ENCODE assay signal across 8 cellular contexts in the genomic region with DNA sequence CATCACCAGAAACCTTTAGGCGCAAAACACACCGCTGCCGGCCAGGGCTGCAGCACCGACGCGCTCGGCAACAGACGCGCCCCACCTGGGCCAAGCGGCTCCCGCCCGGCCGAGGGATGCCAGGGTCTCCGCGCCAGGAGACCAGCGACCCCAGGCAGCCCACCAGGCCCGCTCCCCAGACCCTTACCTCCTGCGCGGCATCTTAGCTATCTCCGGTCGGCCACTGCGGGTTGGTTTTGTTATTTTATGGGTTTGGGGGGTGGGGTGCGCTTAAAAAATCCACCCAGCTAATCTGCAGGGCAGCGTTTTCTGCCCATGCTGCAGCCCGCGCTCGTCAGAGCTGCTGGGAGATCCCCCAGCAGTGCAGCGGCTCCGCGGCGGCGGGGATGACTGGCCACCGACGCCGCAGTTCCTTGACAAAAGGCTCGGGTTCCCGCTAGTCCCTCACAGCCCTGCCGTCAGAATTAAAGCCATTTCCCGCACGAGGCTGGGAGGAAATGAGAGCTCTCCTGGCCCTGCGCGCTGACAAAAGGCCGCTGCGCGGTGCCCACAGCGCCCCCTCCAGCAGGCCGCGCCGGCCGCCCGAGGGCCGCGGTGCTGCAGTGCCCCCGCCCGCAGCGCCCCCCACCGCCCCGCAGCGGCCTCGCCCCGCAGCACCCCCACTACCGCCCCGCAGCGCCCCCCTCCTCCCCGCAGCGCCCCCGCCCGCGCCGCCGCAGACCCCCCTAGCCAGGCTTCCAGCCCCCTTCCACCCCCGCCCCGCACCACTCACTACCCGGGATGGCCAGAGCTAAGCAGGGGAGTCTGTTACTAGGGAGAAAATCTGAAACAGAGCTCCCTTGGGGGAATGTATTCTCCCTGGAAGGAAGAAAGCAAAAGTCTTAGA. TPM values are rescaled to one million over a fixed set of nuclear protein-coding genes. Genes with fewer than 3 reads are reported as not detected.
DNase-seq lines count a peak whose midpoint lies in the region; FAIRE-seq and TF ChIP-seq lines count a peak whose summit lies in the region.

A gene with protein sequence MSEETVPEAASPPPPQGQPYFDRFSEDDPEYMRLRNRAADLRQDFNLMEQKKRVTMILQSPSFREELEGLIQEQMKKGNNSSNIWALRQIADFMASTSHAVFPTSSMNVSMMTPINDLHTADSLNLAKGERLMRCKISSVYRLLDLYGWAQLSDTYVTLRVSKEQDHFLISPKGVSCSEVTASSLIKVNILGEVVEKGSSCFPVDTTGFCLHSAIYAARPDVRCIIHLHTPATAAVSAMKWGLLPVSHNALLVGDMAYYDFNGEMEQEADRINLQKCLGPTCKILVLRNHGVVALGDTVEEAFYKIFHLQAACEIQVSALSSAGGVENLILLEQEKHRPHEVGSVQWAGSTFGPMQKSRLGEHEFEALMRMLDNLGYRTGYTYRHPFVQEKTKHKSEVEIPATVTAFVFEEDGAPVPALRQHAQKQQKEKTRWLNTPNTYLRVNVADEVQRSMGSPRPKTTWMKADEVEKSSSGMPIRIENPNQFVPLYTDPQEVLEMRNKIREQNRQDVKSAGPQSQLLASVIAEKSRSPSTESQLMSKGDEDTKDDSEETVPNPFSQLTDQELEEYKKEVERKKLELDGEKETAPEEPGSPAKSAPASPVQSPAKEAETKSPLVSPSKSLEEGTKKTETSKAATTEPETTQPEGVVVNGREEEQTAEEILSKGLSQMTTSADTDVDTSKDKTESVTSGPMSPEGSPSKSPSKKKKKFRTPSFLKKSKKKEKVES (minus strand): TSS at position 502 of the 886 bp plus-strand sequence. CDS start 61,792 bp downstream, outside the sequence.

- TF ChIP-seq POLR2A in H1 (IDR thresholded peaks at IDR 0.05; ENCODE audit: control extremely low read depth in 1 of 2, low read depth in 2 of 2, low read length in 2 of 2): peak; percentile 73 to 82
- TF ChIP-seq POLR2A in stomach (IDR thresholded peaks at IDR 0.05): no peak

- TF ChIP-seq CTCF in H1 (IDR thresholded peaks at IDR 0.05; ENCODE audit: control extremely low read depth in 1 of 3, insufficient read depth in 1 of 3, low read depth in 1 of 3, low read length in 3 of 3) (peak; percentile 60 to 93 (median 71)), stomach (IDR thresholded peaks at IDR 0.05) (peak in 1 of 7 experiments; percentile 16)

- no peak for FAIRE-seq in H1 (lab: Jason Lieb, UNC)

- CTCF ChIA-PET in H1 (lab: Charles Lee; ENCODE audit: partially characterized antibody): interaction anchor here (0.6 to 4.5 kb wide), 35 partner anchors 9 to 465 kb away, joined by 3 to 67 read pairs (median 5); a partner anchor contains a TSS

- H3K18ac ChIP-seq in H1 (ENCODE audit: extremely low read depth, low read length): peak within 1 kb of the TSS; percentile 84

- H2AFZ ChIP-seq in H1 (ENCODE audit: low read length): no peak within 1 kb of the TSS

- no peaks in the 10 kb centered on the region for H3K36me3 ChIP-seq in H1 (ENCODE audit: control insufficient read depth in 2 of 4, insufficient read depth in 4 of 4, low read length in 3 of 4)
- H3K36me3 ChIP-seq in muscle layer of colon (ENCODE audit: insufficient read depth, low read length): no peaks in the 10 kb centered on the region
- H3K36me3 ChIP-seq in stomach: no peaks in the 10 kb centered on the region

- peak within 1 kb of the TSS; percentile 82; the same call in 1 of the 2 replicates for H2BK20ac ChIP-seq in H1 (ENCODE audit: low read length)

- peak within 1 kb of the TSS; percentile 89 for H3K56ac ChIP-seq in H1 (replicated peaks; ENCODE audit: insufficient read length, low read depth, low read length)

- H3K79me1 ChIP-seq in H1 (ENCODE audit: low read depth, low read length): 0 out of 2 replicates have a peak, but pooled peaks cover 3% of the 10 kb centered on the region

- peak within 1 kb of the TSS; percentile 87 for H3K4ac ChIP-seq in H1 (replicated peaks; ENCODE audit: insufficient read length, low read depth, low read length)

- H3K23me2 ChIP-seq in H1 (ENCODE audit: low read depth, low read length): peaks cover 3% of the 10 kb centered on the region

- peak; percentile 22 to 56; a peak in 3 of 4 replicates for TF ChIP-seq RAD21 in H1 (IDR thresholded peaks at IDR 0.05 in 1 of 2, conservative IDR thresholded peaks at IDR 0.05 in 1 of 2; ENCODE audit: low read depth in 2 of 2, low read length in 2 of 2)

- H4K20me1 ChIP-seq in H1 (replicated peaks in 1 of 2; ENCODE audit: control insufficient read depth in 1 of 2, insufficient read depth in 2 of 2, low read length in 2 of 2): peaks cover 4% of the 10 kb centered on the region in 2 experiments

- no peak within 1 kb of the TSS for H2BK120ac ChIP-seq in H1 (replicated peaks; ENCODE audit: low read depth, low read length)

- peak within 1 kb of the TSS; percentile 1 for H3K14ac ChIP-seq in H1 (ENCODE audit: insufficient read length)

- H3K4me3 ChIP-seq in GM08714 (ENCODE audit: low read length) (peak within 1 kb of the TSS; percentile 1; the same call in 1 of the 2 replicates), H1 (ENCODE audit: extremely low read depth in 1 of 4, insufficient read depth in 2 of 4, low read depth in 3 of 4, low read length in 4 of 4) (peak within 1 kb of the TSS; percentile 67 to 86 (median 84)), muscle layer of colon (ENCODE audit: low read depth in 1 of 2, low read length in 2 of 2) (peak within 1 kb of the TSS; percentile 30 to 47), stomach (peak within 1 kb of the TSS; percentile 37 to 54 (median 46))

- H4K5ac ChIP-seq in H1 (ENCODE audit: insufficient read length, low read depth, low read length): peak within 1 kb of the TSS; percentile 84

- peak within 1 kb of the TSS; percentile 50 for H2BK5ac ChIP-seq in H1 (ENCODE audit: low read depth, low read length)

- DNase-seq in NCI-H1694 (lab: John Stamatoyannopoulos, UW) (peak; percentile 60), H1 (ENCODE audit: low read depth in 1 of 2, low spot score in 2 of 2) (peak in 1 of 2 experiments; percentile 80), stomach (no peak), NK-92 (lab: John Stamatoyannopoulos, UW; ENCODE audit: unreplicated experiment) (no peak), T-helper 9 cell (no peak)
- peak; percentile 27 for DNase-seq in activated CD4-positive, alpha-beta T cell treated with anti-CD3 and anti-CD28 coated beads, Interleukin-2, amount 50 U/mL, for 1 hour

- WGBS in H1 (ENCODE audit: extremely low coverage in 1 of 2, insufficient coverage in 1 of 2, insufficient read length in 1 of 2, insufficient replicate concordance in 2 of 2, low coverage in 1 of 2, low lambda C conversion rate in 2 of 2, missing lambda C conversion rate in 1 of 2), 2 experiments: 1% methylated on average over 39 of the region's 74 CpGs; no CpG with 5 or more reads in 1 of the 2 experiments
- WGBS in stomach, 5 donors: 1 to 3% (median 1%) methylated on average over 10 to 71 of the region's 74 CpGs

- POLR2A ChIA-PET in H1 (lab: Charles Lee; ENCODE audit: partially characterized antibody): interaction anchor here (0.5 to 2.6 kb wide), 25 partner anchors 8 to 526 kb away, joined by 3 to 15 read pairs (median 4); no protein-coding TSS in a partner anchor

- H3K27me3 ChIP-seq in H1 (replicated peaks in 1 of 4; ENCODE audit: control insufficient read depth in 3 of 4, extremely low read depth in 1 of 4, insufficient read depth in 3 of 4, low read length in 3 of 4): no peaks in the 10 kb centered on the region
- H3K27me3 ChIP-seq in muscle layer of colon (ENCODE audit: control insufficient read depth in 1 of 2, insufficient read depth in 2 of 2, low read length in 2 of 2): peaks cover 18 to 21% of the 10 kb centered on the region in 2 donors
- peaks cover 0 to 89% (median 53%) of the 10 kb centered on the region in 3 donors for H3K27me3 ChIP-seq in stomach

- H3K9ac ChIP-seq in H1 (replicated peaks in 1 of 4; ENCODE audit: extremely low read depth in 1 of 4, low read depth in 3 of 4, low read length in 3 of 4): peak within 1 kb of the TSS; percentile 71 to 83 (median 82)
- H3K9ac ChIP-seq in muscle layer of colon (ENCODE audit: low read length): no peak within 1 kb of the TSS

- H2BK12ac ChIP-seq in H1 (ENCODE audit: low read depth, low read length): peak within 1 kb of the TSS; percentile 85; the same call in 1 of the 2 replicates

- H3K27ac ChIP-seq in H1 (ENCODE audit: low read depth, low read length) (peak within 1 kb of the TSS; percentile 92), muscle layer of colon (ENCODE audit: low read depth, low read length) (no peak within 1 kb of the TSS), stomach (peak within 1 kb of the TSS in 1 of 5 donors; percentile 18)

- H3K4me2 ChIP-seq in H1 (ENCODE audit: insufficient read depth in 1 of 2, low read depth in 2 of 2, low read length in 2 of 2): peak within 1 kb of the TSS; percentile 94 to 96

- peak within 1 kb of the TSS; percentile 50; the same call in 1 of the 2 replicates for H2BK15ac ChIP-seq in H1 (ENCODE audit: low read length)

- peaks cover 20 to 39% of the 10 kb centered on the region in 2 experiments for H3K79me2 ChIP-seq in H1 (ENCODE audit: control insufficient read depth in 1 of 2, insufficient read depth in 2 of 2, low read length in 2 of 2)

- no peak within 1 kb of the TSS for H2AK5ac ChIP-seq in H1 (ENCODE audit: low read depth, low read length)

- H3K9me3 ChIP-seq in H1 (ENCODE audit: insufficient read depth in 2 of 2, low read depth in 1 of 2, low read length in 1 of 2) (no peaks in the 10 kb centered on the region), muscle layer of colon (ENCODE audit: low read length) (no peaks in the 10 kb centered on the region), stomach (no peaks in the 10 kb centered on the region)

- TF ChIP-seq EP300 in H1 (IDR thresholded peaks at IDR 0.05; ENCODE audit: borderline replicate concordance in 1 of 2, low read depth in 2 of 2, low read length in 2 of 2): no peak
- no peak for TF ChIP-seq EP300 in stomach (IDR thresholded peaks at IDR 0.05)

- peak within 1 kb of the TSS; percentile 87 for H4K91ac ChIP-seq in H1 (replicated peaks; ENCODE audit: insufficient read length, low read length)

- intact Hi-C loops in stomach (cut with DNase I; ENCODE audit: low total_unique reads): no loop called here

- H3K4me1 ChIP-seq in H1 (replicated peaks in 1 of 4; ENCODE audit: control insufficient read depth in 3 of 4, insufficient read depth in 4 of 4, low read length in 3 of 4): peaks cover 8 to 25% (median 16%) of the 10 kb centered on the region in 4 experiments; a peak in 6 of 7 replicates
- H3K4me1 ChIP-seq in muscle layer of colon (ENCODE audit: insufficient read depth, low read length): peaks cover 8% of the 10 kb centered on the region
- peaks cover 12 to 18% (median 15%) of the 10 kb centered on the region in 4 donors for H3K4me1 ChIP-seq in stomach

- no peak within 1 kb of the TSS for H3K23ac ChIP-seq in H1 (ENCODE audit: insufficient read length)

- peak within 1 kb of the TSS; percentile 73; the same call in 1 of the 2 replicates for H4K8ac ChIP-seq in H1 (ENCODE audit: extremely low read depth, insufficient read depth, low read length)

RNA-seq across cellular contexts. Expression of the gene that starts here (rescaled TPM):
- 166 and 170 TPM in 2 replicates for total RNA-seq in H1 (2021; fragmentation: NEBNext Ultra II Directional; extraction: Animal tissue kit (Norgen Biotek cat#: 25700))
- polyA plus RNA-seq in H1 (2011; rRNA removed) (58.5 and 96.4 TPM in 2 replicates), stomach (under 1 TPM in 2 of 3 donors, not detected in 1; 0.12 to 0.13 TPM)
- polyA plus RNA-seq in H1 (2011; cell fraction: cytosol; rRNA removed): 66.2 TPM
- polyA plus RNA-seq in H1 (2011; cell fraction: nucleus; rRNA removed): 190 TPM
- polyA plus RNA-seq in H1 (2012, experiment 1 of 2): 55.1 to 70.6 TPM (median 63.9 TPM) in 4 replicates
- 30.9 TPM for polyA plus RNA-seq in H1 (2012, experiment 2 of 2)
- polyA plus RNA-seq in H1 (2013, experiment 1 of 2): 111 TPM
- 117 TPM for polyA plus RNA-seq in H1 (2013, experiment 2 of 2)
- 167 and 226 TPM in 2 replicates for polyA minus RNA-seq in H1 (2011; rRNA and poly(A)+ RNA removed)
- 108 TPM for polyA minus RNA-seq in H1 (2011; cell fraction: cytosol; rRNA and poly(A)+ RNA removed)
- 75.9 TPM for polyA minus RNA-seq in H1 (2011; cell fraction: nucleus; rRNA and poly(A)+ RNA removed)
- 1 to 10 TPM in 3 of 5 donors, under 1 TPM in 1, not detected in 1; 0.87 to 5.5 (median 2.3) TPM for total RNA-seq in stomach

Comparison
In these comparisons a context has a peak if more than half of its experiments do, and no peak if none do; other contexts are left out.
1. RNA of the gene that starts here (total RNA-seq): 166 to 170 TPM in H1; 0.87 to 5.5 TPM in stomach; every median in the first group is over 10 times any median in the second.
2. RNA of the gene that starts here (polyA plus RNA-seq): 30.9 to 190 TPM in H1; 0.12 to 0.13 TPM in stomach; every median in the first group is over 10 times any median in the second.
3. H3K4me3 ChIP-seq: peak in every context shown above with its lines; median percentile 84 in H1; 46 in stomach; 38 in muscle layer of colon; 1 in GM08714.
4. DNase-seq: peak in NCI-H1694 (single experiment) and activated CD4-positive, alpha-beta T cell treated with anti-CD3 and anti-CD28 coated beads, Interleukin-2, amount 50 U/mL, for 1 hour (single experiment); none in stomach (single experiment), NK-92 (single experiment) and T-helper 9 cell (single experiment).
5. POLR2A ChIP-seq: peak in H1 (2 of 2); none in stomach (0 of 4).